In genomic region chr2:239151201-239152131, GRCh38 we compare ENCODE assay signal across 11 cellular contexts.
DNase-seq lines count a peak whose midpoint lies in the region; ATAC-seq and TF ChIP-seq lines count a peak whose summit lies in the region.
"Had no signal": no experiment of that assay in that cellular context is flagged by ENCODE, and none has a peak within 500 bp of the region (broad histone marks: within the 10 kb centered on the region; RNA-seq: fewer than 3 reads in every experiment).

No MANE protein-coding gene starts in this region.

- no peak for TF ChIP-seq CTCF in CD4-positive, alpha-beta T cell (IDR thresholded peaks at IDR 0.05)
- no peak for TF ChIP-seq CTCF in smooth muscle cell (IDR thresholded peaks at IDR 0.05; ENCODE audit: borderline replicate concordance, insufficient read depth, poor library complexity, severe bottlenecking)

- peaks cover 4% of the 10 kb centered on the region for H3K4me1 ChIP-seq in rectal smooth muscle tissue (ENCODE audit: control insufficient read depth, insufficient read depth, low read length)
- no peaks in the 10 kb centered on the region for H3K4me1 ChIP-seq in smooth muscle cell (ENCODE audit: low read depth)

- no peaks in the 10 kb centered on the region for H3K27me3 ChIP-seq in CD4-positive, alpha-beta T cell (ENCODE audit: control insufficient read depth, insufficient read depth, low read length)
- H3K27me3 ChIP-seq in rectal smooth muscle tissue (ENCODE audit: control insufficient read depth, insufficient read depth, low read length) (no peaks in the 10 kb centered on the region), smooth muscle cell (ENCODE audit: low read depth) (no peaks in the 10 kb centered on the region)

- peak overlapping the region; percentile 22 for H3K27ac ChIP-seq in CD4-positive, alpha-beta T cell (ENCODE audit: low read depth, low read length)
- H3K27ac ChIP-seq in rectal smooth muscle tissue (ENCODE audit: low read depth, low read length) (peak overlapping the region; percentile 73), smooth muscle cell (ENCODE audit: low read depth) (no peak overlapping the region)

- H3K9ac ChIP-seq in rectal smooth muscle tissue (ENCODE audit: low read length) (no peak overlapping the region), smooth muscle cell (ENCODE audit: low read depth) (no peak overlapping the region)

- no peak for ATAC-seq in CD4-positive, alpha-beta T cell (ENCODE audit: poor library complexity)
- no peak for ATAC-seq in activated T-helper 17 cell treated with anti-CD3 and anti-CD28 coated beads, Interleukin-2, amount 50 U/mL, for 72 hours (replicated peaks)
- ATAC-seq in left cardiac atrium = peak; percentile 35 to 56
- no peak for ATAC-seq in HG02973 (IDR thresholded peaks at IDR 0.05; ENCODE audit: unreplicated experiment)

- peaks cover 19% of the 10 kb centered on the region for H3K4me1 Mint-ChIP-seq in CD4-positive, alpha-beta T cell (ENCODE audit: low read depth)
- peaks cover 5% of the 10 kb centered on the region for H3K4me1 Mint-ChIP-seq in activated T-helper 17 cell treated with anti-CD3 and anti-CD28 coated beads, Interleukin-2, amount 50 U/mL, for 72 hours

- H3K4me2 ChIP-seq in smooth muscle cell = no peak overlapping the region

- intact Hi-C loops in CD4-positive, alpha-beta T cell (cut with DNase I, micrococcal nuclease) = loop anchor here in 1 of 2 experiments (5.0 kb wide), 1 partner anchor 116 kb away; no protein-coding TSS in a partner anchor
- intact Hi-C loops in left cardiac atrium (cut with DNase I) = no loop called here

- POLR2A ChIA-PET in CD4-positive, alpha-beta T cell (lab: Charles Lee) = no interaction called here

- H3K27ac Mint-ChIP-seq in CD4-positive, alpha-beta T cell = peak overlapping the region; percentile 77
- H3K27ac Mint-ChIP-seq in activated T-helper 17 cell treated with anti-CD3 and anti-CD28 coated beads, Interleukin-2, amount 50 U/mL, for 72 hours = peak overlapping the region; percentile 52

- H3K36me3 Mint-ChIP-seq in CD4-positive, alpha-beta T cell (ENCODE audit: low read depth) = peaks cover 82% of the 10 kb centered on the region
- H3K36me3 Mint-ChIP-seq in activated T-helper 17 cell treated with anti-CD3 and anti-CD28 coated beads, Interleukin-2, amount 50 U/mL, for 72 hours (ENCODE audit: low read depth) = peaks cover 68% of the 10 kb centered on the region

- H3K36me3 ChIP-seq in rectal smooth muscle tissue (ENCODE audit: control insufficient read depth, insufficient read depth, low read length) = peaks cover 22% of the 10 kb centered on the region
- no peaks in the 10 kb centered on the region for H3K36me3 ChIP-seq in smooth muscle cell (ENCODE audit: low read depth)

- DNase-seq in CD4-positive, alpha-beta T cell = peak in 1 of 10 experiments; percentile 27
- peak; percentile 21 for DNase-seq in left cardiac atrium
- DNase-seq in DMS53 treated with DMSO at 0.1 percent for 48 hours (lab: John Stamatoyannopoulos, UW; ENCODE audit: unreplicated experiment) = no peak
- no peak for DNase-seq in NCI-H2081 (lab: John Stamatoyannopoulos, UW)
- DNase-seq in smooth muscle cell (lab: John Stamatoyannopoulos, UW; ENCODE audit: unreplicated experiment) = no peak
- DNase-seq: DMS 273 treated with DMSO at 0.1 percent for 48 hours; NCI-H1436 treated with DMSO at 0.1 percent for 48 hours; stimulated activated CD4-positive, alpha-beta T cell treated with anti-CD3 and anti-CD28 coated beads, Interleukin-2, amount 100 ng/mL, for 24 hours had no signal

- H2AFZ ChIP-seq in smooth muscle cell (ENCODE audit: low read depth) = no peak overlapping the region

- H4K20me1 ChIP-seq in smooth muscle cell (ENCODE audit: low read depth) = no peaks in the 10 kb centered on the region

- no peaks in the 10 kb centered on the region for H3F3A ChIP-seq in smooth muscle cell (ENCODE audit: low read depth)

- CTCF ChIA-PET in CD4-positive, alpha-beta T cell (lab: Charles Lee) = no interaction called here

- 98% methylated on average over 16 of the region's 16 CpGs for WGBS in smooth muscle cell (ENCODE audit: low lambda C conversion rate)

- H3K79me2 ChIP-seq in smooth muscle cell (ENCODE audit: low read depth) = no peaks in the 10 kb centered on the region

- no peak overlapping the region for H3K4me3 Mint-ChIP-seq in CD4-positive, alpha-beta T cell
- no peak overlapping the region for H3K4me3 Mint-ChIP-seq in activated T-helper 17 cell treated with anti-CD3 and anti-CD28 coated beads, Interleukin-2, amount 50 U/mL, for 72 hours

- no peaks in the 10 kb centered on the region for H3K27me3 Mint-ChIP-seq in CD4-positive, alpha-beta T cell
- H3K27me3 Mint-ChIP-seq in activated T-helper 17 cell treated with anti-CD3 and anti-CD28 coated beads, Interleukin-2, amount 50 U/mL, for 72 hours = no peaks in the 10 kb centered on the region

- H3K9me3 Mint-ChIP-seq in CD4-positive, alpha-beta T cell = peaks cover 9% of the 10 kb centered on the region
- peaks cover 5% of the 10 kb centered on the region for H3K9me3 Mint-ChIP-seq in activated T-helper 17 cell treated with anti-CD3 and anti-CD28 coated beads, Interleukin-2, amount 50 U/mL, for 72 hours

- no peak overlapping the region for H3K4me3 ChIP-seq in rectal smooth muscle tissue (ENCODE audit: low read length)
- H3K4me3 ChIP-seq in smooth muscle cell = no peak overlapping the region

- peaks cover 17% of the 10 kb centered on the region for H3K9me3 ChIP-seq in CD4-positive, alpha-beta T cell (ENCODE audit: control insufficient read depth, low read length)
- no peaks in the 10 kb centered on the region for H3K9me3 ChIP-seq in smooth muscle cell (replicated peaks; ENCODE audit: low read depth)

Comparison
In these comparisons a context has a peak if more than half of its experiments do, and no peak if none do; other contexts are left out.
1. ATAC-seq: peak in left cardiac atrium (2 of 2); none in CD4-positive, alpha-beta T cell (single experiment), activated T-helper 17 cell treated with anti-CD3 and anti-CD28 coated beads, Interleukin-2, amount 50 U/mL, for 72 hours (single experiment) and HG02973 (single experiment).